In genomic region chr2:183038341-183039300, GRCh38 we compare ENCODE assay signal across 1 cellular context.
TF ChIP-seq lines count a peak whose summit lies in the region.

A gene with protein sequence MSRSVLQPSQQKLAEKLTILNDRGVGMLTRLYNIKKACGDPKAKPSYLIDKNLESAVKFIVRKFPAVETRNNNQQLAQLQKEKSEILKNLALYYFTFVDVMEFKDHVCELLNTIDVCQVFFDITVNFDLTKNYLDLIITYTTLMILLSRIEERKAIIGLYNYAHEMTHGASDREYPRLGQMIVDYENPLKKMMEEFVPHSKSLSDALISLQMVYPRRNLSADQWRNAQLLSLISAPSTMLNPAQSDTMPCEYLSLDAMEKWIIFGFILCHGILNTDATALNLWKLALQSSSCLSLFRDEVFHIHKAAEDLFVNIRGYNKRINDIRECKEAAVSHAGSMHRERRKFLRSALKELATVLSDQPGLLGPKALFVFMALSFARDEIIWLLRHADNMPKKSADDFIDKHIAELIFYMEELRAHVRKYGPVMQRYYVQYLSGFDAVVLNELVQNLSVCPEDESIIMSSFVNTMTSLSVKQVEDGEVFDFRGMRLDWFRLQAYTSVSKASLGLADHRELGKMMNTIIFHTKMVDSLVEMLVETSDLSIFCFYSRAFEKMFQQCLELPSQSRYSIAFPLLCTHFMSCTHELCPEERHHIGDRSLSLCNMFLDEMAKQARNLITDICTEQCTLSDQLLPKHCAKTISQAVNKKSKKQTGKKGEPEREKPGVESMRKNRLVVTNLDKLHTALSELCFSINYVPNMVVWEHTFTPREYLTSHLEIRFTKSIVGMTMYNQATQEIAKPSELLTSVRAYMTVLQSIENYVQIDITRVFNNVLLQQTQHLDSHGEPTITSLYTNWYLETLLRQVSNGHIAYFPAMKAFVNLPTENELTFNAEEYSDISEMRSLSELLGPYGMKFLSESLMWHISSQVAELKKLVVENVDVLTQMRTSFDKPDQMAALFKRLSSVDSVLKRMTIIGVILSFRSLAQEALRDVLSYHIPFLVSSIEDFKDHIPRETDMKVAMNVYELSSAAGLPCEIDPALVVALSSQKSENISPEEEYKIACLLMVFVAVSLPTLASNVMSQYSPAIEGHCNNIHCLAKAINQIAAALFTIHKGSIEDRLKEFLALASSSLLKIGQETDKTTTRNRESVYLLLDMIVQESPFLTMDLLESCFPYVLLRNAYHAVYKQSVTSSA (minus strand): TSS chr2:183038457. CDS start chr2:183038099, 358 bp downstream.

TF ChIP-seq in HepG2, 621 proteins besides CTCF, POLR2A, EP300 and RAD21 (continued from another document and continues in another):
- TF ChIP-seq, protein P1, sequence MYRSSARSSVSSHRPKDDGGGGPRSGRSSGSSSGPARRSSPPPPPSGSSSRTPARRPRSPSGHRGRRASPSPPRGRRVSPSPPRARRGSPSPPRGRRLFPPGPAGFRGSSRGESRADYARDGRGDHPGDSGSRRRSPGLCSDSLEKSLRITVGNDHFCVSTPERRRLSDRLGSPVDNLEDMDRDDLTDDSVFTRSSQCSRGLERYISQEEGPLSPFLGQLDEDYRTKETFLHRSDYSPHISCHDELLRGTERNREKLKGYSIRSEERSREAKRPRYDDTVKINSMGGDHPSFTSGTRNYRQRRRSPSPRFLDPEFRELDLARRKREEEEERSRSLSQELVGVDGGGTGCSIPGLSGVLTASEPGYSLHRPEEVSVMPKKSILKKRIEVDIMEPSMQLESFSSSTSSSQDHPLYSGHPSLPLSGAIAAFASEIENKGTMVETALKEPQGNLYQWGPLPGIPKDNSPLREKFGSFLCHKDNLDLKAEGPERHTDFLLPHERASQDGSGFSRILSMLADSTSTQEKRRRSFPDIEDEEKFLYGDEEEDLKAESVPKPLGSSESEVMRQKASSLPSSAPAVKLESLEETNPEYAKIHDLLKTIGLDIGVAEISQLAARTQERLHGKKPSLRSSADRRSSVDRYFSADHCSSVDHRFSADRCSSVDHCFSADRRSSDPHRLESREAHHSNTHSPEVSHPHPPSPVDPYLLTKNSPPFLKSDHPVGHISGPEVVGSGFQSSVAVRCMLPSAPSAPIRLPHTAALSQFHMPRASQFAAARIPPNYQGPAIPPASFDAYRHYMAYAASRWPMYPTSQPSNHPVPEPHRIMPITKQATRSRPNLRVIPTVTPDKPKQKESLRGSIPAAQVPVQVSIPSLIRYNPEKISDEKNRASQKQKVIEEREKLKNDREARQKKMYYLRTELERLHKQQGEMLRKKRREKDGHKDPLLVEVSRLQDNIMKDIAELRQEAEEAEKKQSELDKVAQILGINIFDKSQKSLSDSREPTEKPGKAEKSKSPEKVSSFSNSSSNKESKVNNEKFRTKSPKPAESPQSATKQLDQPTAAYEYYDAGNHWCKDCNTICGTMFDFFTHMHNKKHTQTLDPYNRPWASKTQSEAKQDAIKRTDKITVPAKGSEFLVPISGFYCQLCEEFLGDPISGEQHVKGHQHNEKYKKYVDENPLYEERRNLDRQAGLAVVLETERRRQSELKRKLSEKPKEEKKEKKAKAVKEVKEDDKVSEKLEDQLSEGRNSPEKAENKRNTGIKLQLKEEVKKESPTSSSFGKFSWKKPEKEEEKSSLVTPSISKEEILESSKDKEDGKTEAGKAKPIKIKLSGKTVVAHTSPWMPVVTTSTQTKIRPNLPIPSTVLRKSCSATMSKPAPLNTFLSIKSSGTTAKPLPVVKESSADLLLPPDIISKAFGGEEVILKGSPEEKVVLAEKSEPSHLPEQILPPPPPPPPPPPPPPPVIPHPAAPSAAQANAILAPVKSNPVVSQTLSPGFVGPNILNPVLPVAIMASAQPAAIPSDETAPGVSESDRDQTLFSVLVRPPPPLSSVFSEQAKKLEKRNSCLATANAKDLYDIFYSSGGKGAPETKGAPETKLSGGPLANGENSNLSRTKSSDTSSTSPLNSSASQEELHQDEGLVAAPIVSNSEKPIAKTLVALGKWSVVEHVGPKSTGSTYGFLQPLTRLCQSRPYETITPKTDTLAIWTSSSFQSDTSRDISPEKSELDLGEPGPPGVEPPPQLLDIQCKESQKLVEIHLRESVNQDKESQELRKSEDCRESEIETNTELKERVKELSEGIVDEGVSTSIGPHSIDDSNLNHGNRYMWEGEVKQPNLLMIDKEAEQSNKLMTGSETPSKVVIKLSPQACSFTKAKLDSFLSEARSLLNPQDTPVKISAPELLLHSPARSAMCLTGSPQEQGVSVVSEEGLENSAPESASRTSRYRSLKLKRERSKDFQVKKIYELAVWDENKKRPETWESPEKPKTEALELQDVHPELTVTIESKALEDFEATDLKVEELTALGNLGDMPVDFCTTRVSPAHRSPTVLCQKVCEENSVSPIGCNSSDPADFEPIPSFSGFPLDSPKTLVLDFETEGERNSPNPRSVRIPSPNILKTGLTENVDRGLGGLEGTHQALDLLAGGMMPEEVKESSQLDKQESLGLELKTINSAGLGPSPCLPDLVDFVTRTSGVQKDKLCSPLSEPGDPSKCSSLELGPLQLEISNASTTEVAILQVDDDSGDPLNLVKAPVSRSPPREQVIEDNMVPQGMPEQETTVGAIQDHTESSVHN (CRISPR knock-in tag; IDR thresholded peaks at IDR 0.05): 0 out of 2 replicates have a peak, but pooled peaks have one; percentile 54
- no peak; the same call in 1 of the 2 replicates for TF ChIP-seq ZHX1 (CRISPR knock-in tag; IDR thresholded peaks at IDR 0.05; ENCODE audit: low read depth)
- peak; percentile 60; the same call in 1 of the 2 replicates for TF ChIP-seq THAP7 (CRISPR knock-in tag; IDR thresholded peaks at IDR 0.05)
- TF ChIP-seq XBP1 (CRISPR knock-in tag; IDR thresholded peaks at IDR 0.05): no peak
- TF ChIP-seq ZBTB37 (CRISPR knock-in tag; IDR thresholded peaks at IDR 0.05): 0 out of 2 replicates have a peak, but pooled peaks have one; percentile 23
- TF ChIP-seq NFAT5 (CRISPR knock-in tag; IDR thresholded peaks at IDR 0.05): peak; percentile 63; the same call in 1 of the 2 replicates
- no peak for TF ChIP-seq ZFP62 (CRISPR knock-in tag; IDR thresholded peaks at IDR 0.05)
- 0 out of 2 replicates have a peak, but pooled peaks have one; percentile 87 for TF ChIP-seq DMTF1 (CRISPR knock-in tag; IDR thresholded peaks at IDR 0.05)
- peak; percentile 58; the same call in 1 of the 2 replicates for TF ChIP-seq PHF20 (CRISPR knock-in tag; IDR thresholded peaks at IDR 0.05)
- peak; percentile 75 for TF ChIP-seq PHF21A (CRISPR knock-in tag; IDR thresholded peaks at IDR 0.05)
- no peak for TF ChIP-seq ZNF7 (CRISPR knock-in tag; IDR thresholded peaks at IDR 0.05)
- no peak for TF ChIP-seq CHCHD3 (CRISPR knock-in tag; IDR thresholded peaks at IDR 0.05)
- no peak; the same call in 1 of the 2 replicates for TF ChIP-seq KDM5B (CRISPR knock-in tag; IDR thresholded peaks at IDR 0.05; ENCODE audit: borderline replicate concordance)
- TF ChIP-seq ZNF350 (CRISPR knock-in tag; IDR thresholded peaks at IDR 0.05; ENCODE audit: borderline replicate concordance, low read depth): peak; percentile 63; the same call in 1 of the 2 replicates
